Comparison of ENCODE assay signal across 1 cellular context in genomic region chr2:41698787-41699422, GRCh38.
TF ChIP-seq lines count a peak whose summit lies in the region.

No MANE protein-coding gene starts in this region.

TF ChIP-seq in GM12878, 131 proteins besides CTCF, POLR2A, EP300 and RAD21 (continued from another document):
- TF ChIP-seq REST (IDR thresholded peaks at IDR 0.05; ENCODE audit: low read depth, low read length) (no peak), HCFC1 (IDR thresholded peaks at IDR 0.05; ENCODE audit: low read length) (no peak), NKRF (conservative IDR thresholded peaks at IDR 0.05) (no peak), YBX1 (IDR thresholded peaks at IDR 0.05) (no peak), USF2 (IDR thresholded peaks at IDR 0.05; ENCODE audit: borderline replicate concordance, low read depth, low read length) (no peak), KAT2A (conservative IDR thresholded peaks at IDR 0.05; ENCODE audit: control insufficient read depth, low read depth, low read length) (no peak), YY1 (IDR thresholded peaks at IDR 0.05; ENCODE audit: low read depth, low read length) (0 out of 2 replicates have a peak, but pooled peaks have one; percentile 20), RB1 (IDR thresholded peaks at IDR 0.05; ENCODE audit: borderline replicate concordance) (no peak), NBN (IDR thresholded peaks at IDR 0.05) (no peak)
